1 cellular context compared by ENCODE assay signal in the genomic region with DNA sequence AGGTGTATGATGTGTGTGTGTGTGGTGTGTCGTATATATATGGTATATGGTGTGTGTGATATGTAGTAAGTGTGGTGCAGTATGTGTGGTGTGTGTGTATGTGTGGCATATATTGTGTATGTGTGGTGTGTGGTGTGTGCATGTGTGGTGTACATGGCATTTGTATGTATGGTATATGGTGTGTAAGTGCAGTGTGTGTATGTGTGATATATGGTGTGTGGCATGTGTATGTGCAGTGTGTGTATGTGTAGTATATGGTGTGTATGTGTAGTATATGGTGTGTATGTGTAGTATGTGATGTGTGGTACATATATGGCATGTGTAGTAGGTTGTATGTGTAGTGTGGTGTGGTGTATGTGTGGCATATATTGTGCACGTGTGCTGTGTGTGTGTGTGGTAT.
TF ChIP-seq lines count a peak whose summit lies in the region.

No MANE protein-coding gene starts in this region.

TF ChIP-seq in GM12878, 131 proteins besides CTCF, POLR2A, EP300 and RAD21 (continued from another document):
- no peak for TF ChIP-seq RB1 (IDR thresholded peaks at IDR 0.05; ENCODE audit: borderline replicate concordance)
